Comparison of ENCODE assay signal across 32 cellular contexts in the genomic region with DNA sequence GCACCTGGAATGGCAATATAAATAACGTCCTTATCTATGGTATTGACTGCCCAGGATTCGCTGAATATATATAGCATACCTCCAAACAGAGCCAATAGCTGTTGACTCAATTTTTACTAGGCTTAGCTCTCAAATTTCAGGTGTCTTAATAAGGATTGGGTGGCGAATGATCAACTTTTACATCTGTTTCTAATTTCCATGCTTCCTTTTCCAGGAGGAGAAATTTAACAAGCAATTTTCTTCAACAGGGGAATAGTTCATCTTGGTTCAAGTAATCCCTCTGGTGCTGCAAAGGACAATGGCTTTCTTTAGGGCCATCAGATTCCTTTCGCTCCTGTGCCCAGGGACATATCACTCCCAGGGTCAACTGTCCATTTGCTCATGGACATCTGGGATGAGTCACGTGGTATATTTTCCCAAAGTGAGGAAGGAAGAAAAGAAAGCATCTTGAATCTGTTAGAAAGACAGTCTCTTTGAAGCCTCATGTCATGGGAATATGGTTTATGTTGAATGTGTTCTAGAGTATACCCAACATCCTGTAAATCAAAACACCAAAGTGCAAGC.
DNase-seq lines count a peak whose midpoint lies in the region; ATAC-seq, FAIRE-seq and TF ChIP-seq lines count a peak whose summit lies in the region.
"Had no signal": no experiment of that assay in that cellular context is flagged by ENCODE, and none has a peak within 500 bp of the region (broad histone marks: within the 10 kb centered on the region; RNA-seq: fewer than 3 reads in every experiment).

No MANE protein-coding gene starts in this region.

- H3K27me3 ChIP-seq in A673 (replicated peaks; ENCODE audit: insufficient read depth, low read depth, low read length, poor library complexity) (peaks cover 4% of the 10 kb centered on the region), K562 (ENCODE audit: control insufficient read depth in 2 of 2, insufficient read depth in 2 of 2, low read length in 2 of 2) (peaks cover 0 to 12% of the 10 kb centered on the region in 2 experiments; a peak in 2 of 5 replicates), MG63 (no peaks in the 10 kb centered on the region)
- H3K27me3 ChIP-seq: SJSA1 had no signal

- H3K9me3 ChIP-seq in A673 (ENCODE audit: low read depth, low read length, poor library complexity, severe bottlenecking) (no peaks in the 10 kb centered on the region), HEK293 (ENCODE audit: control insufficient read depth, insufficient read depth, low read depth, low read length) (no peaks in the 10 kb centered on the region), K562 (replicated peaks; ENCODE audit: control insufficient read depth, insufficient read depth, low read depth, low read length) (no peaks in the 10 kb centered on the region), MG63 (no peaks in the 10 kb centered on the region)
- H3K9me3 ChIP-seq: neutrophil, tibial artery had no signal

- no peak overlapping the region for H2AFZ ChIP-seq in K562 (ENCODE audit: low read depth, low read length)
- H2AFZ ChIP-seq: hepatocyte had no signal

- H3K36me3 ChIP-seq in A673 (ENCODE audit: insufficient read depth, low read length, poor library complexity, severe bottlenecking) (no peaks in the 10 kb centered on the region), HEK293 (ENCODE audit: control insufficient read depth in 2 of 2, insufficient read depth in 1 of 2, low read length in 2 of 2) (no peaks in the 10 kb centered on the region), K562 (ENCODE audit: control insufficient read depth, insufficient read depth, low read length) (no peaks in the 10 kb centered on the region), MG63 (no peaks in the 10 kb centered on the region)
- H3K36me3 ChIP-seq: neutrophil, SJSA1, tibial artery had no signal

- peak overlapping the region; percentile 79 for H3K27ac Mint-ChIP-seq in glutamatergic neuron (ENCODE audit: unreplicated experiment)
- no peak overlapping the region for H3K27ac Mint-ChIP-seq in activated naive CD4-positive, alpha-beta T cell treated with anti-CD3 and anti-CD28 coated beads, Interleukin-2, amount 50 U/mL, for 72 hours
- H3K27ac Mint-ChIP-seq in activated naive CD4-positive, alpha-beta T cell treated with anti-CD3 and anti-CD28 coated beads for 36 hours = no peak overlapping the region
- H3K27ac Mint-ChIP-seq: activated CD4-positive, alpha-beta memory T cell treated with anti-CD3 and anti-CD28 coated beads for 36 hours; activated naive CD4-positive, alpha-beta T cell treated with anti-CD3 and anti-CD28 coated beads, Interleukin-2, amount 50 U/mL, for 24 hours; activated T-helper 1 cell treated with anti-CD3 and anti-CD28 coated beads, Interleukin-12 subunit alpha, Interleukin-12 subunit beta, Interleukin-2, Interleukin-4 antibody, amounts not matched to agents 30 ng/mL and 10 ng/mL and 1 ng/mL, durations not matched to agents 14 hours and 24 hours and 36 hours; B cell; stimulated activated naive CD8-positive, alpha-beta T cell treated with anti-CD3 and anti-CD28 coated beads, Interleukin-15, amount 100 ng/mL, for 72 hours had no signal

- CTCF ChIA-PET in A673 (lab: Charles Lee) (no interaction called here), HEK293 (lab: Yijun Ruan, JAX) (interaction anchor here (0.5 to 0.7 kb wide), 2 partner anchors 15 to 238 kb away, joined by 3 to 5 read pairs; no protein-coding TSS in a partner anchor), K562 (lab: Yijun Ruan, JAX; ENCODE audit: low intra/inter-chr PET ratio) (no interaction called here)
- CTCF ChIA-PET in activated naive CD4-positive, alpha-beta T cell treated with anti-CD3 and anti-CD28 coated beads for 36 hours (lab: Charles Lee) = no interaction called here

- no peak for TF ChIP-seq CTCF in A673 (conservative IDR thresholded peaks at IDR 0.05; ENCODE audit: low read depth, low read length)
- no peak for TF ChIP-seq CTCF in HEK293 (tag by site-specific recombination; IDR thresholded peaks at IDR 0.05)
- TF ChIP-seq CTCF in K562 (IDR thresholded peaks at IDR 0.05 in 2 of 3, conservative IDR thresholded peaks at IDR 0.05 in 1 of 3; ENCODE audit: insufficient read depth in 2 of 3, low read depth in 1 of 3, low read length in 3 of 3) = no peak
- TF ChIP-seq CTCF in glutamatergic neuron (IDR thresholded peaks at IDR 0.05; ENCODE audit: partially characterized antibody, unreplicated experiment) = no peak

- peak overlapping the region; percentile 45 for H3K4me3 Mint-ChIP-seq in glutamatergic neuron (ENCODE audit: unreplicated experiment)
- H3K4me3 Mint-ChIP-seq in activated naive CD4-positive, alpha-beta T cell treated with anti-CD3 and anti-CD28 coated beads for 36 hours = no peak overlapping the region
- H3K4me3 Mint-ChIP-seq: activated CD4-positive, alpha-beta memory T cell treated with anti-CD3 and anti-CD28 coated beads for 36 hours; activated naive CD4-positive, alpha-beta T cell treated with anti-CD3 and anti-CD28 coated beads, Interleukin-2, amount 50 U/mL, for 24 hours; activated T-helper 1 cell treated with anti-CD3 and anti-CD28 coated beads, Interleukin-12 subunit alpha, Interleukin-12 subunit beta, Interleukin-2, Interleukin-4 antibody, amounts not matched to agents 30 ng/mL and 10 ng/mL and 1 ng/mL, durations not matched to agents 14 hours and 24 hours and 36 hours; B cell; stimulated activated naive CD8-positive, alpha-beta T cell treated with anti-CD3 and anti-CD28 coated beads, Interleukin-15, amount 100 ng/mL, for 72 hours had no signal

- H3K4me1 Mint-ChIP-seq in glutamatergic neuron (ENCODE audit: low read depth, unreplicated experiment) = peaks cover 42% of the 10 kb centered on the region
- H3K4me1 Mint-ChIP-seq in activated naive CD4-positive, alpha-beta T cell treated with anti-CD3 and anti-CD28 coated beads for 36 hours (ENCODE audit: low read depth) = peaks cover 15% of the 10 kb centered on the region

- no peaks in the 10 kb centered on the region for H3K79me2 ChIP-seq in K562 (ENCODE audit: control insufficient read depth, insufficient read depth, low read length)
- H3K79me2 ChIP-seq: hepatocyte had no signal

- BruUV-seq in A673 (replicated peaks; lab: Mats Ljungman, UMichigan) (no TSS peak), K562 (replicated peaks; lab: Mats Ljungman, UMichigan) (no TSS peak)

- no peak overlapping the region for H3K4me3 ChIP-seq in A673 (ENCODE audit: low read depth, low read length, poor library complexity, severe bottlenecking)
- no peak overlapping the region for H3K4me3 ChIP-seq in HEK293 (ENCODE audit: low read depth, low read length)
- no peak overlapping the region for H3K4me3 ChIP-seq in K562
- H3K4me3 ChIP-seq in MG63 = no peak overlapping the region
- H3K4me3 ChIP-seq: hepatocyte, SJSA1, tibial artery had no signal

- POLR2A ChIA-PET in A673 (lab: Charles Lee; ENCODE audit: low non-redundant PET) = no interaction called here
- POLR2A ChIA-PET in HEK293 (lab: Yijun Ruan, JAX) = no interaction called here
- POLR2A ChIA-PET in K562 (lab: Yijun Ruan, JAX) = no interaction called here

- FAIRE-seq in K562 (lab: Jason Lieb, UNC) = no peak
- FAIRE-seq: frontal cortex, G401.6, RCC 7860, small intestine, TTC549 had no signal

- peaks cover 10% of the 10 kb centered on the region for H3K9me3 Mint-ChIP-seq in glutamatergic neuron (ENCODE audit: unreplicated experiment)
- peaks cover 8 to 10% of the 10 kb centered on the region in 2 donors for H3K9me3 Mint-ChIP-seq in activated naive CD4-positive, alpha-beta T cell treated with anti-CD3 and anti-CD28 coated beads, Interleukin-2, amount 50 U/mL, for 72 hours
- H3K9me3 Mint-ChIP-seq in activated naive CD4-positive, alpha-beta T cell treated with anti-CD3 and anti-CD28 coated beads for 36 hours = peaks cover 6% of the 10 kb centered on the region

- no peaks in the 10 kb centered on the region for H3K9me1 ChIP-seq in K562 (ENCODE audit: control insufficient read depth, insufficient read depth, low read length)

- H3K27ac ChIP-seq in A673 (ENCODE audit: low read depth, low read length, poor library complexity, severe bottlenecking) (no peak overlapping the region), HEK293 (ENCODE audit: extremely low read depth, low read depth, low read length) (no peak overlapping the region), K562 (ENCODE audit: extremely low read depth, low read depth, low read length) (no peak overlapping the region)
- H3K27ac ChIP-seq: hepatocyte, HL-60, neutrophil, SJSA1, tibial artery had no signal

- H3K27me3 Mint-ChIP-seq in glutamatergic neuron (ENCODE audit: unreplicated experiment) = peaks cover 3% of the 10 kb centered on the region
- H3K27me3 Mint-ChIP-seq in activated naive CD4-positive, alpha-beta T cell treated with anti-CD3 and anti-CD28 coated beads for 36 hours (ENCODE audit: low read depth) = no peaks in the 10 kb centered on the region
- H3K27me3 Mint-ChIP-seq: activated naive CD4-positive, alpha-beta T cell treated with anti-CD3 and anti-CD28 coated beads, Interleukin-2, amount 50 U/mL, for 24 hours had no signal

- 0% methylated on average over 5 of the region's 5 CpGs for WGBS in K562 (ENCODE audit: insufficient coverage, low coverage, missing lambda C conversion rate)

- no peak for TF ChIP-seq RAD21 in K562 (CRISPR knock-in tag; conservative IDR thresholded peaks at IDR 0.05 in 1 of 2, IDR thresholded peaks at IDR 0.05 in 1 of 2)

- no peak overlapping the region for H3K4me2 ChIP-seq in K562 (ENCODE audit: insufficient read depth, low read length)
- H3K4me2 ChIP-seq: hepatocyte had no signal

- H3K4me1 ChIP-seq in A673 (ENCODE audit: insufficient read depth, low read length, poor library complexity, severe bottlenecking) (no peaks in the 10 kb centered on the region), HEK293 (ENCODE audit: control insufficient read depth, insufficient read depth, low read length) (no peaks in the 10 kb centered on the region), K562 (replicated peaks in 1 of 2; ENCODE audit: control insufficient read depth in 2 of 2, insufficient read depth in 2 of 2, low read length in 2 of 2) (no peaks in the 10 kb centered on the region)
- H3K4me1 ChIP-seq: SJSA1, tibial artery had no signal

- intact Hi-C loops in A673 (cut with micrococcal nuclease; ENCODE audit: unreplicated experiment) = no loop called here
- intact Hi-C loops in K562 (cut with micrococcal nuclease) = no loop called here
- intact Hi-C loops in activated naive CD4-positive, alpha-beta T cell treated with anti-CD3 and anti-CD28 coated beads for 36 hours (cut with micrococcal nuclease) = no loop called here

- no peak for ATAC-seq in K562
- ATAC-seq in activated naive CD4-positive, alpha-beta T cell treated with anti-CD3 and anti-CD28 coated beads, Interleukin-2, amount 50 U/mL, for 72 hours = no peak
- ATAC-seq: activated CD4-positive, CD25-positive, alpha-beta regulatory T cell treated with anti-CD3 and anti-CD28 coated beads, Interleukin-2, amount 50 U/mL, for 24 hours; left colon; stimulated activated naive CD8-positive, alpha-beta T cell treated with anti-CD3 and anti-CD28 coated beads, Interleukin-15, amount 100 ng/mL, for 72 hours had no signal

- in situ Hi-C loops in K562 (cut with MboI) = no loop called here

- no peak for TF ChIP-seq POLR2A in K562 (conservative IDR thresholded peaks at IDR 0.05)

- peaks cover 10% of the 10 kb centered on the region for H3K36me3 Mint-ChIP-seq in glutamatergic neuron (ENCODE audit: unreplicated experiment)
- peaks cover 8 to 16% of the 10 kb centered on the region in 2 donors for H3K36me3 Mint-ChIP-seq in activated naive CD4-positive, alpha-beta T cell treated with anti-CD3 and anti-CD28 coated beads, Interleukin-2, amount 50 U/mL, for 72 hours
- H3K36me3 Mint-ChIP-seq in activated naive CD4-positive, alpha-beta T cell treated with anti-CD3 and anti-CD28 coated beads for 36 hours (ENCODE audit: low read depth) = peaks cover 3% of the 10 kb centered on the region

- H3K9ac ChIP-seq in K562 (ENCODE audit: insufficient read depth in 1 of 2, low read depth in 2 of 2, low read length in 2 of 2) = no peak overlapping the region

- peak; percentile 13 for DNase-seq in A673 (ENCODE audit: low spot score)
- DNase-seq in K562 (ENCODE audit: extremely low read depth in 1 of 4, low spot score in 3 of 4) = no peak
- DNase-seq in glutamatergic neuron = no peak
- DNase-seq in activated naive CD4-positive, alpha-beta T cell treated with anti-CD3 and anti-CD28 coated beads, Interleukin-2, amount 50 U/mL, for 72 hours (ENCODE audit: low spot score in 2 of 2) = no peak
- DNase-seq in RPMI8226 = no peak
- no peak for DNase-seq in activated naive CD4-positive, alpha-beta T cell treated with anti-CD3 and anti-CD28 coated beads for 36 hours
- DNase-seq in MG63 = no peak
- DNase-seq: activated CD4-positive, alpha-beta memory T cell treated with anti-CD3 and anti-CD28 coated beads for 36 hours; activated CD8-positive, alpha-beta memory T cell treated with anti-CD3 and anti-CD28 coated beads, Interleukin-2, amount 50 U/mL, for 4 hours; aorta; cerebellar nuclear complex; Kasumi-1; left colon; MV-4-11; NCI-H2107; NCI-H748 treated with DMSO at 0.1 percent for 48 hours; small intestine; stimulated activated naive CD8-positive, alpha-beta T cell treated with anti-CD3 and anti-CD28 coated beads, Interleukin-15, amount 100 ng/mL, for 72 hours; tibial artery had no signal

- no peaks in the 10 kb centered on the region for H4K20me1 ChIP-seq in K562 (replicated peaks; ENCODE audit: control insufficient read depth, insufficient read depth, low read length)

- no peak for TF ChIP-seq EP300 in K562 (IDR thresholded peaks at IDR 0.05; ENCODE audit: low read length)
